In genomic region chr14:104596451-104596918, GRCh38 we compare ENCODE assay signal across 21 cellular contexts. TPM values are rescaled to one million over a fixed set of nuclear protein-coding genes. Genes with fewer than 3 reads are reported as not detected.
A peak's percentile ranks its signal among the peaks of the same experiment; 100 is the strongest.
DNase-seq lines count a peak whose midpoint lies in the region; ATAC-seq and TF ChIP-seq lines count a peak whose summit lies in the region.
"Had no signal": no experiment of that assay in that cellular context is flagged by ENCODE, and none has a peak within 500 bp of the region (broad histone marks: within the 10 kb centered on the region; RNA-seq: fewer than 3 reads in every experiment).

No MANE protein-coding gene starts in this region.

- H3K4me3 ChIP-seq in WERI-Rb-1 (ENCODE audit: low read depth, low read length) (no peak overlapping the region), osteoblast (ENCODE audit: insufficient read depth, low read length) (no peak overlapping the region)
- H3K4me3 ChIP-seq: GM23338, SK-N-MC had no signal

- H3K9me3 ChIP-seq in WERI-Rb-1 (ENCODE audit: severe bottlenecking) (no peaks in the 10 kb centered on the region), osteoblast (ENCODE audit: low read depth, low read length) (no peaks in the 10 kb centered on the region)

- no peak overlapping the region for H2AFZ ChIP-seq in osteoblast (ENCODE audit: low read length)
- H2AFZ ChIP-seq: GM23338 had no signal

- ATAC-seq in Right ventricle myocardium superior (ENCODE audit: poor library complexity) (no peak), Right ventricle myocardium inferior (no peak), HG03108 (IDR thresholded peaks at IDR 0.05; ENCODE audit: unreplicated experiment) (no peak), HG03378 (IDR thresholded peaks at IDR 0.05; ENCODE audit: unreplicated experiment) (no peak)
- ATAC-seq: GM23338, HCT116 had no signal

- no peak overlapping the region for H3K4me2 ChIP-seq in osteoblast (ENCODE audit: insufficient read depth, low read length)
- H3K4me2 ChIP-seq: GM23338 had no signal

- TF ChIP-seq CTCF in WERI-Rb-1 (IDR thresholded peaks at IDR 0.05; ENCODE audit: low read depth, low read length), result no peak
- TF ChIP-seq CTCF in osteoblast (IDR thresholded peaks at IDR 0.05; ENCODE audit: extremely low read depth, low read depth, low read length), result no peak

- H3K36me3 ChIP-seq in WERI-Rb-1 (peaks cover 19% of the 10 kb centered on the region), osteoblast (ENCODE audit: insufficient read depth, low read length) (no peaks in the 10 kb centered on the region)

- no peak overlapping the region for H3K27ac ChIP-seq in WERI-Rb-1
- H3K27ac ChIP-seq in osteoblast (ENCODE audit: low read depth, low read length), result no peak overlapping the region
- H3K27ac ChIP-seq: C4-2B, SK-N-MC had no signal

- H3K27me3 ChIP-seq in WERI-Rb-1 (ENCODE audit: insufficient read depth, low read depth, severe bottlenecking) (no peaks in the 10 kb centered on the region), osteoblast (ENCODE audit: insufficient read depth, low read length) (no peaks in the 10 kb centered on the region)

- H3K79me2 ChIP-seq in osteoblast (ENCODE audit: insufficient read depth, low read length), result no peaks in the 10 kb centered on the region

- intact Hi-C loops in Right ventricle myocardium superior (cut with DNase I) (no loop called here), Right ventricle myocardium inferior (cut with DNase I) (no loop called here)

- no peaks in the 10 kb centered on the region for H3K4me1 ChIP-seq in osteoblast (ENCODE audit: insufficient read depth, low read length)

- no peaks in the 10 kb centered on the region for H4K20me1 ChIP-seq in osteoblast (ENCODE audit: insufficient read depth, low read length)

- peak; percentile 26 for DNase-seq in Right ventricle myocardium superior
- no peak for DNase-seq in Right ventricle myocardium inferior (ENCODE audit: missing footprints)
- DNase-seq in WERI-Rb-1, result peak; percentile 16
- DNase-seq in osteoblast (ENCODE audit: insufficient read length, low spot score, missing footprints), result peak; percentile 78
- no peak for DNase-seq in NCI-H82 (lab: John Stamatoyannopoulos, UW)
- DNase-seq: DMS79, Kasumi-1, NCI-H1417 treated with DMSO at 0.1 percent for 48 hours, NCI-H187, NCI-H446, NCI-H526, OCI-M1, SHP77 treated with DMSO at 0.1 percent for 48 hours had no signal

RNA-seq across cellular contexts. Expression of gene TMEM179, which starts 8.1 kb away (rescaled TPM):
- total RNA-seq in Right ventricle myocardium superior (not detected), Right ventricle myocardium inferior (not detected), osteoblast (not detected in 2 replicates)
- total RNA-seq: A172, MCF 10A had no signal

RNA-seq across cellular contexts. Expression of gene C14orf180, which starts 16.9 kb away (rescaled TPM):
- total RNA-seq in Right ventricle myocardium superior (42.5 TPM), Right ventricle myocardium inferior (40.0 TPM), osteoblast (not detected in 2 replicates)
- total RNA-seq: A172, GM23338, MCF 10A had no signal

Comparison
In these comparisons a context has a peak if more than half of its experiments do, and no peak if none do; other contexts are left out.
1. DNase-seq: peak in Right ventricle myocardium superior (single experiment), WERI-Rb-1 (single experiment) and osteoblast (single experiment); none in Right ventricle myocardium inferior (single experiment) and NCI-H82 (single experiment).
2. RNA of gene C14orf180, which starts 16.9 kb away (total RNA-seq): 42.5 TPM in Right ventricle myocardium superior (single experiment) and 40.0 TPM in Right ventricle myocardium inferior (single experiment); not detected in osteoblast; every median in the first group is over 10 times any median in the second.